Comparison of ENCODE assay signal across 14 cellular contexts in genomic region chr2:156129227-156129626, GRCh38.
"Had no signal": no experiment of that assay in that cellular context is flagged by ENCODE, and none has a peak within 500 bp of the region (broad histone marks: within the 10 kb centered on the region; RNA-seq: fewer than 3 reads in every experiment).

No MANE protein-coding gene starts in this region.

- H3K27me3 ChIP-seq: adrenal gland had no signal

- H3K4me3 ChIP-seq: adrenal gland, coronary artery had no signal

- H3K4me3 Mint-ChIP-seq: activated B cell treated with CpG ODN at 0.5 μM for 24 hours; activated CD4-positive, alpha-beta T cell treated with anti-CD3 and anti-CD28 coated beads, Interleukin-2, amount 10 ng/mL, durations not matched to agents 7 days and 5 days; activated naive CD4-positive, alpha-beta T cell treated with anti-CD3 and anti-CD28 coated beads, Interleukin-2, amount 10 ng/mL, durations not matched to agents 7 days and 5 days; activated T-helper 17 cell treated with anti-CD3 and anti-CD28 coated beads, Interleukin-2, amount 50 U/mL, for 72 hours; immature natural killer cell; naive thymus-derived CD4-positive, alpha-beta T cell had no signal

- H3K4me1 Mint-ChIP-seq: activated B cell treated with CpG ODN at 0.5 μM for 24 hours; activated CD4-positive, alpha-beta T cell treated with anti-CD3 and anti-CD28 coated beads, Interleukin-2, amount 10 ng/mL, durations not matched to agents 7 days and 5 days; activated naive CD4-positive, alpha-beta T cell treated with anti-CD3 and anti-CD28 coated beads, Interleukin-2, amount 10 ng/mL, durations not matched to agents 7 days and 5 days; activated T-helper 17 cell treated with anti-CD3 and anti-CD28 coated beads, Interleukin-2, amount 50 U/mL, for 72 hours; immature natural killer cell; naive thymus-derived CD4-positive, alpha-beta T cell had no signal

- H3K36me3 Mint-ChIP-seq: activated naive CD4-positive, alpha-beta T cell treated with anti-CD3 and anti-CD28 coated beads, Interleukin-2, amount 10 ng/mL, durations not matched to agents 7 days and 5 days; immature natural killer cell; naive thymus-derived CD4-positive, alpha-beta T cell had no signal

- H3K36me3 ChIP-seq: adrenal gland had no signal

- H3K9me3 Mint-ChIP-seq: activated B cell treated with CpG ODN at 0.5 μM for 24 hours; activated CD4-positive, alpha-beta T cell treated with anti-CD3 and anti-CD28 coated beads, Interleukin-2, amount 10 ng/mL, durations not matched to agents 7 days and 5 days; activated naive CD4-positive, alpha-beta T cell treated with anti-CD3 and anti-CD28 coated beads, Interleukin-2, amount 10 ng/mL, durations not matched to agents 7 days and 5 days; activated T-helper 17 cell treated with anti-CD3 and anti-CD28 coated beads, Interleukin-2, amount 50 U/mL, for 72 hours had no signal

- H3K27me3 Mint-ChIP-seq: activated B cell treated with CpG ODN at 0.5 μM for 24 hours; activated CD4-positive, alpha-beta T cell treated with anti-CD3 and anti-CD28 coated beads, Interleukin-2, amount 10 ng/mL, durations not matched to agents 7 days and 5 days; activated naive CD4-positive, alpha-beta T cell treated with anti-CD3 and anti-CD28 coated beads, Interleukin-2, amount 10 ng/mL, durations not matched to agents 7 days and 5 days had no signal

- H3K27ac Mint-ChIP-seq: activated B cell treated with CpG ODN at 0.5 μM for 24 hours; activated CD4-positive, alpha-beta T cell treated with anti-CD3 and anti-CD28 coated beads, Interleukin-2, amount 10 ng/mL, durations not matched to agents 7 days and 5 days; activated naive CD4-positive, alpha-beta T cell treated with anti-CD3 and anti-CD28 coated beads, Interleukin-2, amount 10 ng/mL, durations not matched to agents 7 days and 5 days; activated T-helper 17 cell treated with anti-CD3 and anti-CD28 coated beads, Interleukin-2, amount 50 U/mL, for 72 hours; immature natural killer cell; naive thymus-derived CD4-positive, alpha-beta T cell had no signal

- H3K4me1 ChIP-seq: adrenal gland had no signal

- DNase-seq: activated B cell treated with CpG ODN at 0.5 μM for 24 hours; activated CD4-positive, alpha-beta T cell treated with anti-CD3 and anti-CD28 coated beads, Interleukin-2, amount 10 ng/mL, durations not matched to agents 7 days and 5 days; activated CD8-positive, alpha-beta memory T cell treated with anti-CD3 and anti-CD28 coated beads for 24 hours; activated naive CD4-positive, alpha-beta T cell treated with anti-CD3 and anti-CD28 coated beads, Interleukin-2, amount 10 ng/mL, durations not matched to agents 7 days and 5 days; adrenal gland; effector CD8-positive, alpha-beta T cell; immature natural killer cell; left cardiac atrium; mammary epithelial cell; naive thymus-derived CD4-positive, alpha-beta T cell; right cardiac atrium; small intestine had no signal

- H3K9me3 ChIP-seq: adrenal gland had no signal

- H3K27ac ChIP-seq: adrenal gland, coronary artery had no signal
